ENCODE assay signal across 21 cellular contexts in genomic region chr5:158380661-158381060, GRCh38.
A peak's percentile ranks its signal among the peaks of the same experiment; 100 is the strongest.
DNase-seq lines count a peak whose midpoint lies in the region; ATAC-seq and TF ChIP-seq lines count a peak whose summit lies in the region.
"Had no signal": no experiment of that assay in that cellular context is flagged by ENCODE, and none has a peak within 500 bp of the region (broad histone marks: within the 10 kb centered on the region; RNA-seq: fewer than 3 reads in every experiment).

No MANE protein-coding gene starts in this region.

- H3K9me3 Mint-ChIP-seq in immature natural killer cell, result peaks cover 0 to 1% (median 0%) of the 10 kb centered on the region in 6 donors

- H3K27ac ChIP-seq in PC-3 (ENCODE audit: low read length), result no peak overlapping the region
- no peak overlapping the region for H3K27ac ChIP-seq in mesenchymal stem cell (ENCODE audit: low read length, poor library complexity, severe bottlenecking)
- H3K27ac ChIP-seq: Peyer's patch had no signal

- H2AFZ ChIP-seq in PC-3 (ENCODE audit: low read length), result no peak overlapping the region
- no peak overlapping the region for H2AFZ ChIP-seq in mesenchymal stem cell (ENCODE audit: low read depth, low read length)

- no peak overlapping the region for H2BK120ac ChIP-seq in mesenchymal stem cell (ENCODE audit: low read depth, low read length)

- no peaks in the 10 kb centered on the region for H4K20me1 ChIP-seq in PC-3 (ENCODE audit: low read length)

- H3K4me1 Mint-ChIP-seq in immature natural killer cell, result peaks cover 0 to 2% of the 10 kb centered on the region in 2 donors
- H3K4me1 Mint-ChIP-seq: CD4-positive, alpha-beta memory T cell had no signal

- H3K27me3 ChIP-seq in PC-3 (ENCODE audit: low read length) (no peaks in the 10 kb centered on the region), mesenchymal stem cell (ENCODE audit: control insufficient read depth in 1 of 2, insufficient read depth in 1 of 2, low read length in 2 of 2) (no peaks in the 10 kb centered on the region)
- H3K27me3 ChIP-seq: Peyer's patch had no signal

- peaks cover 0 to 9% (median 0%) of the 10 kb centered on the region in 3 donors for H3K27me3 Mint-ChIP-seq in immature natural killer cell (ENCODE audit: low read depth in 3 of 3)
- H3K27me3 Mint-ChIP-seq: B cell had no signal

- H3K18ac ChIP-seq in mesenchymal stem cell (ENCODE audit: low read depth in 1 of 2, low read length in 2 of 2), result no peak overlapping the region

- no peak overlapping the region for H3K23ac ChIP-seq in mesenchymal stem cell (ENCODE audit: low read length in 2 of 2)

- H3K4me1 ChIP-seq in PC-3 (ENCODE audit: insufficient read depth, low read length) (peaks cover 53% of the 10 kb centered on the region), mesenchymal stem cell (ENCODE audit: control insufficient read depth, insufficient read depth, low read depth, low read length) (peaks cover 17% of the 10 kb centered on the region)
- H3K4me1 ChIP-seq: Peyer's patch had no signal

- H3K4me3 Mint-ChIP-seq in immature natural killer cell, result no peak overlapping the region
- H3K4me3 Mint-ChIP-seq: B cell; CD4-positive, alpha-beta memory T cell had no signal

- intact Hi-C loops in PC-3 (cut with micrococcal nuclease), result loop anchor here (5.0 kb wide), 1 partner anchor 203 kb away; no protein-coding TSS in a partner anchor

- no peak overlapping the region for H3K9ac ChIP-seq in PC-3 (ENCODE audit: low read length)
- no peak overlapping the region for H3K9ac ChIP-seq in mesenchymal stem cell (ENCODE audit: low read length)

- no peak overlapping the region for H2BK12ac ChIP-seq in mesenchymal stem cell (ENCODE audit: low read length in 2 of 2)

- H3K9me3 ChIP-seq in PC-3 (ENCODE audit: low read length) (no peaks in the 10 kb centered on the region), mesenchymal stem cell (ENCODE audit: control insufficient read depth, low read length) (peaks cover 3% of the 10 kb centered on the region)

- H3K4me3 ChIP-seq in PC-3 (ENCODE audit: low read length) (no peak overlapping the region), mesenchymal stem cell (ENCODE audit: insufficient read depth in 1 of 2, low read depth in 1 of 2, low read length in 2 of 2) (no peak overlapping the region)
- H3K4me3 ChIP-seq: Peyer's patch had no signal

- no peak overlapping the region for H3K27ac Mint-ChIP-seq in immature natural killer cell
- H3K27ac Mint-ChIP-seq: B cell; CD4-positive, alpha-beta memory T cell had no signal

- H4K8ac ChIP-seq in mesenchymal stem cell (ENCODE audit: low read length), result no peak overlapping the region

- ATAC-seq in PC-3 (peak; percentile 9; the same call in 1 of the 2 replicates), HG03196 (IDR thresholded peaks at IDR 0.05; ENCODE audit: unreplicated experiment) (no peak)
- ATAC-seq: HCT116 had no signal

- H3K14ac ChIP-seq in mesenchymal stem cell (ENCODE audit: low read length in 2 of 2), result no peak overlapping the region

- H3K36me3 ChIP-seq in PC-3 (ENCODE audit: low read depth, low read length) (no peaks in the 10 kb centered on the region), mesenchymal stem cell (ENCODE audit: control insufficient read depth in 1 of 2, insufficient read depth in 2 of 2, low read depth in 1 of 2, low read length in 2 of 2) (no peaks in the 10 kb centered on the region)
- H3K36me3 ChIP-seq: Peyer's patch had no signal

- BruUV-seq in PC-3 (replicated peaks; lab: Mats Ljungman, UMichigan), result no TSS peak

- no peak overlapping the region for H3K4ac ChIP-seq in mesenchymal stem cell (ENCODE audit: low read depth in 1 of 2, low read length in 2 of 2)

- POLR2A ChIA-PET in PC-3 (lab: Charles Lee; ENCODE audit: unreplicated experiment), result no interaction called here

- no peaks in the 10 kb centered on the region for H3K79me2 ChIP-seq in PC-3 (ENCODE audit: low read length)

- 95% methylated on average over 4 of the region's 5 CpGs for WGBS in mesenchymal stem cell

- peak overlapping the region; percentile 26 for H2BK15ac ChIP-seq in mesenchymal stem cell (ENCODE audit: low read depth, poor library complexity, severe bottlenecking)

- H4K91ac ChIP-seq in mesenchymal stem cell (ENCODE audit: low read length), result no peak overlapping the region

- no peaks in the 10 kb centered on the region for H3K79me1 ChIP-seq in mesenchymal stem cell (replicated peaks; ENCODE audit: low read length, poor library complexity, severe bottlenecking)

- H2BK5ac ChIP-seq in mesenchymal stem cell (ENCODE audit: low read depth, low read length, poor library complexity, severe bottlenecking), result no peak overlapping the region

- TF ChIP-seq CTCF in PC-3 (conservative IDR thresholded peaks at IDR 0.05; ENCODE audit: low read depth, low read length), result no peak

- CTCF ChIA-PET in PC-3 (lab: Charles Lee), result no interaction called here

- DNase-seq in NCI-H82 (lab: John Stamatoyannopoulos, UW) (peak; percentile 68), NCI-H82 treated with DMSO at 0.1 percent for 48 hours (lab: John Stamatoyannopoulos, UW; ENCODE audit: unreplicated experiment) (no peak), PC-3 (peak; percentile 69), cerebellum (ENCODE audit: low spot score) (peak; percentile 23), mesenchymal stem cell (no peak), immature natural killer cell (no peak), globus pallidus (ENCODE audit: low spot score) (no peak)
- DNase-seq: CD4-positive, alpha-beta memory T cell; DMS53; EL; GOT3; KG1; NCI-H1417; NCI-H187; NCI-H2107; NCI-H510A treated with DMSO at 0.1 percent for 48 hours; Peyer's patch; Right ventricle myocardium superior had no signal

- no peak overlapping the region for H2AK5ac ChIP-seq in mesenchymal stem cell (ENCODE audit: low read length, severe bottlenecking)

- peaks cover 9% of the 10 kb centered on the region for H3F3A ChIP-seq in PC-3 (ENCODE audit: low read length, unreplicated experiment)

- H3K4me2 ChIP-seq in PC-3 (ENCODE audit: low read length), result peak overlapping the region; percentile 8; the same call in 1 of the 2 replicates
- H3K4me2 ChIP-seq in mesenchymal stem cell (ENCODE audit: low read length, poor library complexity, severe bottlenecking), result no peak overlapping the region

- no peaks in the 10 kb centered on the region for H3K9me2 ChIP-seq in PC-3 (replicated peaks; ENCODE audit: low read length)

- H3K36me3 Mint-ChIP-seq in immature natural killer cell, result no peaks in the 10 kb centered on the region
- H3K36me3 Mint-ChIP-seq: CD4-positive, alpha-beta memory T cell had no signal

Comparison
In these comparisons a context has a peak if more than half of its experiments do, and no peak if none do; other contexts are left out.
1. DNase-seq: peak in NCI-H82 (single experiment), PC-3 (single experiment) and cerebellum (single experiment); none in NCI-H82 treated with DMSO at 0.1 percent for 48 hours (single experiment), mesenchymal stem cell (single experiment), immature natural killer cell (0 of 3) and globus pallidus (single experiment).